Comparison of ENCODE assay signal across 31 cellular contexts in the genomic region with DNA sequence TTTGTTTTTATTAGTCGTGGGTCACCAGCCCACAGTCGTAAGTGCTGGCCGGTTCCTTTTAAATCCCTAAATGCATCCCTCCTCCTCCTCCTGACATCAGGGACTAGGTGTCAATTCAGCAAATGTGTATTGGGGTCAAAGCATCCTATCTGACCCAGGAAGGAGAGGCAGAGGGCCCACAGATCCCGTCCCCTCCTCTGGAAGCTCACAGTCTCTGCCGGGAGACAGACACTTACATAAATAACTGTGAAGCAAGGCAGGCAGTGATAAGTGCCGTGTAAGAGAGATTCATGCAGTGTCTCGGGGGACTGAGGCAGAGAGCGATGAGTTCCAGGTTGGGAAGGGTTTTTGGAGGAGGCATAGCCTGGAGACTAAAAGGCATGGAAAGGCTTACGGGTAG. TPM values are rescaled to one million over a fixed set of nuclear protein-coding genes. Genes with fewer than 3 reads are reported as not detected.
"Had no signal": no experiment of that assay in that cellular context is flagged by ENCODE, and none has a peak within 500 bp of the region (broad histone marks: within the 10 kb centered on the region; RNA-seq: fewer than 3 reads in every experiment).

No MANE protein-coding gene starts in this region.

- H3K4me1 Mint-ChIP-seq: stimulated activated naive CD8-positive, alpha-beta T cell treated with anti-CD3 and anti-CD28 coated beads, Interleukin-15, amount 100 ng/mL, for 72 hours had no signal

- H3K9me3 Mint-ChIP-seq: dendritic cell treated with granulocyte-macrophage colony-stimulating factor and Interleukin-4, amounts not matched to agents 40 ng/mL and 50 ng/mL, for 4 days; nephron had no signal

- H3K4me1 ChIP-seq: esophagus muscularis mucosa, foreskin keratinocyte, gastroesophageal sphincter, heart right ventricle, left lung, parathyroid adenoma, right lobe of liver, suprapubic skin, transverse colon, upper lobe of right lung, uterus had no signal

- H3K9ac ChIP-seq: parathyroid adenoma had no signal

- H3K4me3 Mint-ChIP-seq: dendritic cell treated with granulocyte-macrophage colony-stimulating factor and Interleukin-4, amounts not matched to agents 40 ng/mL and 50 ng/mL, for 4 days; naive thymus-derived CD4-positive, alpha-beta T cell; nephron; stimulated activated naive CD8-positive, alpha-beta T cell treated with anti-CD3 and anti-CD28 coated beads, Interleukin-15, amount 100 ng/mL, for 72 hours had no signal

- H2AFZ ChIP-seq: parathyroid adenoma had no signal

- ATAC-seq: foreskin keratinocyte; gastroesophageal sphincter; heart right ventricle; left cardiac atrium; left lung; naive thymus-derived CD4-positive, alpha-beta T cell; right lobe of liver; stimulated activated naive CD8-positive, alpha-beta T cell treated with anti-CD3 and anti-CD28 coated beads, Interleukin-15, amount 100 ng/mL, for 72 hours; upper lobe of right lung had no signal

- H3K27me3 Mint-ChIP-seq: naive thymus-derived CD4-positive, alpha-beta T cell; progenitor cell of endocrine pancreas; stimulated activated naive CD8-positive, alpha-beta T cell treated with anti-CD3 and anti-CD28 coated beads, Interleukin-15, amount 100 ng/mL, for 72 hours had no signal

- H3K79me2 ChIP-seq: parathyroid adenoma had no signal

- H3K4me3 ChIP-seq: esophagus muscularis mucosa, gastroesophageal sphincter, heart right ventricle, left lung, right lobe of liver, suprapubic skin, transverse colon, upper lobe of right lung, uterus had no signal

- H3K9me3 ChIP-seq: esophagus muscularis mucosa, gastroesophageal sphincter, heart right ventricle, left lung, right lobe of liver, suprapubic skin, transverse colon, upper lobe of right lung, uterus had no signal

- H3K36me3 ChIP-seq: esophagus muscularis mucosa, gastroesophageal sphincter, heart right ventricle, left lung, right lobe of liver, suprapubic skin, transverse colon, upper lobe of right lung, uterus had no signal

- H3K27ac Mint-ChIP-seq: dendritic cell treated with granulocyte-macrophage colony-stimulating factor and Interleukin-4, amounts not matched to agents 40 ng/mL and 50 ng/mL, for 4 days; naive thymus-derived CD4-positive, alpha-beta T cell; nephron; progenitor cell of endocrine pancreas had no signal

- H3K27me3 ChIP-seq: esophagus muscularis mucosa, gastroesophageal sphincter, heart right ventricle, left lung, right lobe of liver, suprapubic skin, transverse colon, upper lobe of right lung, uterus had no signal

- DNase-seq: effector CD8-positive, alpha-beta T cell; foreskin keratinocyte; heart right ventricle; hippocampal formation; left cardiac atrium; left lung; mesenchymal stem cell; midbrain; naive thymus-derived CD4-positive, alpha-beta T cell; occipital lobe; right lobe of liver; small intestine; stimulated activated CD4-positive, alpha-beta T cell treated with anti-CD3 and anti-CD28 coated beads, Interleukin-12 subunit alpha, Interleukin-12 subunit beta, amount 100 ng/mL, for 4 hours; stimulated activated CD4-positive, alpha-beta T cell treated with anti-CD3 and anti-CD28 coated beads, Interleukin-1b, Interleukin-23, amount 100 ng/mL, for 48 hours; stimulated activated CD4-positive, alpha-beta T cell treated with anti-CD3 and anti-CD28 coated beads, Interleukin-4, amount 100 ng/mL, for 1 hour; stimulated activated CD8-positive, alpha-beta memory T cell treated with anti-CD3 and anti-CD28 coated beads, Interleukin-4, amount 100 ng/mL, for 48 hours; stimulated activated naive CD4-positive, alpha-beta T cell; stimulated activated naive CD8-positive, alpha-beta T cell treated with anti-CD3 and anti-CD28 coated beads, Interleukin-15, amount 100 ng/mL, for 72 hours; transverse colon; upper lobe of right lung; uterus had no signal

- H3K27ac ChIP-seq: esophagus muscularis mucosa, foreskin keratinocyte, gastroesophageal sphincter, heart right ventricle, left lung, parathyroid adenoma, right lobe of liver, suprapubic skin, transverse colon, upper lobe of right lung, uterus had no signal

RNA-seq across cellular contexts. Expression of gene HRK, which starts 44.2 kb away (rescaled TPM):
- total RNA-seq: endothelial cell of umbilical vein, epithelial cell of proximal tubule, foreskin keratinocyte, lung microvascular endothelial cell, right lobe of liver, suprapubic skin, upper lobe of right lung had no signal
- polyA plus RNA-seq: endothelial cell of umbilical vein; foreskin keratinocyte; naive thymus-derived CD4-positive, alpha-beta T cell had no signal
